1 cellular context compared by ENCODE assay signal in genomic region chr6:35687658-35688604, GRCh38.
TF ChIP-seq lines count a peak whose summit lies in the region.

No MANE protein-coding gene starts in this region.

TF ChIP-seq in K562, 482 proteins besides CTCF, POLR2A, EP300 and RAD21 (continued from another document and continues in another):
- TF ChIP-seq E2F8 (IDR thresholded peaks at IDR 0.05; ENCODE audit: low read depth, partially characterized antibody) (peak; percentile 36), NFRKB (IDR thresholded peaks at IDR 0.05; ENCODE audit: low read depth) (no peak), XRCC5 (IDR thresholded peaks at IDR 0.05; ENCODE audit: low read depth, low read length) (peak; percentile 92), SP1 (CRISPR knock-in tag; IDR thresholded peaks at IDR 0.05) (peak; percentile 67; the same call in 1 of the 2 replicates), ZNF316 (IDR thresholded peaks at IDR 0.05) (0 out of 2 replicates have a peak, but pooled peaks have one; percentile 10), PBX2 (CRISPR knock-in tag; IDR thresholded peaks at IDR 0.05; ENCODE audit: low read depth) (no peak), PBX2 (tag; conservative IDR thresholded peaks at IDR 0.05; ENCODE audit: low read depth) (no peak), HOXB6 (CRISPR knock-in tag; IDR thresholded peaks at IDR 0.05; ENCODE audit: borderline replicate concordance) (no peak), ZNF280A (IDR thresholded peaks at IDR 0.05; ENCODE audit: low read depth, partially characterized antibody) (no peak), TEAD1 (CRISPR knock-in tag; IDR thresholded peaks at IDR 0.05) (0 out of 4 replicates have a peak, but pooled peaks of 1 of the 2 experiments have one; percentile 56), FIP1L1 (IDR thresholded peaks at IDR 0.05; ENCODE audit: low read depth, low read length, poor library complexity, severe bottlenecking) (peak; percentile 78), CTCFL (IDR thresholded peaks at IDR 0.05; ENCODE audit: borderline replicate concordance, insufficient read depth, low read depth, low read length, poor library complexity, severe bottlenecking) (peak; percentile 24), HDAC8 (tag; IDR thresholded peaks at IDR 0.05) (0 out of 2 replicates have a peak, but pooled peaks have one; percentile 11), NFATC3 (IDR thresholded peaks at IDR 0.05) (peak; percentile 53; the same call in 1 of the 2 replicates), ZNF589 (CRISPR knock-in tag; IDR thresholded peaks at IDR 0.05; ENCODE audit: low read depth) (peak; percentile 72), ATF7 (IDR thresholded peaks at IDR 0.05) (0 out of 2 replicates have a peak, but pooled peaks have one; percentile 12), PML (IDR thresholded peaks at IDR 0.05; ENCODE audit: low read length) (peak; percentile 4; the same call in 1 of the 2 replicates), RFX7 (CRISPR knock-in tag; IDR thresholded peaks at IDR 0.05) (no peak), MITF (IDR thresholded peaks at IDR 0.05) (peak; percentile 46; the same call in 1 of the 2 replicates), U2AF1 (optimal IDR thresholded peaks at IDR 0.05; ENCODE audit: low read depth, low read length) (peak; percentile 51), E2F5 (CRISPR knock-in tag; IDR thresholded peaks at IDR 0.05) (no peak), HMBOX1 (IDR thresholded peaks at IDR 0.05) (peak; percentile 28; the same call in 1 of the 2 replicates), NCOA6 (IDR thresholded peaks at IDR 0.05) (peak; percentile 84), MYC (IDR thresholded peaks at IDR 0.05; ENCODE audit: low read depth, low read length) (peak; percentile 10; the same call in 1 of the 2 replicates), MYC (CRISPR knock-in tag; IDR thresholded peaks at IDR 0.05; ENCODE audit: borderline replicate concordance, low read depth) (no peak), NRF1 (conservative IDR thresholded peaks at IDR 0.05 in 1 of 2, IDR thresholded peaks at IDR 0.05 in 1 of 2) (peak; percentile 59 to 60), RB1 (IDR thresholded peaks at IDR 0.05; ENCODE audit: low read depth) (peak; percentile 40; the same call in 1 of the 2 replicates), BCOR (IDR thresholded peaks at IDR 0.05) (peak; percentile 82), CBX8 (IDR thresholded peaks at IDR 0.05; ENCODE audit: borderline replicate concordance, extremely low read depth, low read depth, low read length, poor library complexity, severe bottlenecking) (no peak), SIN3B (IDR thresholded peaks at IDR 0.05; ENCODE audit: low read depth) (peak; percentile 21; the same call in 1 of the 2 replicates), ZNF75A (CRISPR knock-in tag; IDR thresholded peaks at IDR 0.05) (no peak), RREB1 (CRISPR knock-in tag; IDR thresholded peaks at IDR 0.05) (peak; percentile 53; the same call in 1 of the 2 replicates), CREM (IDR thresholded peaks at IDR 0.05; ENCODE audit: low read depth) (peak; percentile 79), SAFB2 (IDR thresholded peaks at IDR 0.05; ENCODE audit: borderline replicate concordance, low read depth, low read length, severe bottlenecking) (no peak), MCM2 (IDR thresholded peaks at IDR 0.05; ENCODE audit: low read depth) (no peak), BRD9 (IDR thresholded peaks at IDR 0.05; ENCODE audit: low read depth, partially characterized antibody) (no peak), SOX6 (IDR thresholded peaks at IDR 0.05) (peak; percentile 47; the same call in 1 of the 2 replicates), HDAC2 (IDR thresholded peaks at IDR 0.05) (peak; percentile 58; the same call in 1 of the 2 replicates), POLR2AphosphoS5 (IDR thresholded peaks at IDR 0.05; ENCODE audit: control insufficient read depth, insufficient read depth, low read depth, low read length) (no peak), ZNF24 (IDR thresholded peaks at IDR 0.05) (0 out of 2 replicates have a peak, but pooled peaks have one; percentile 11), ZNF263 (CRISPR knock-in tag; IDR thresholded peaks at IDR 0.05; ENCODE audit: borderline replicate concordance) (no peak), TOE1 (IDR thresholded peaks at IDR 0.05; ENCODE audit: borderline replicate concordance) (0 out of 2 replicates have a peak, but pooled peaks have one; percentile 50), TOE1 (CRISPR knock-in tag; IDR thresholded peaks at IDR 0.05; ENCODE audit: borderline replicate concordance, low read depth) (no peak), ZNF197 (CRISPR knock-in tag; IDR thresholded peaks at IDR 0.05; ENCODE audit: low read depth) (no peak)
